Comparison of ENCODE assay signal across 20 cellular contexts in the genomic region with DNA sequence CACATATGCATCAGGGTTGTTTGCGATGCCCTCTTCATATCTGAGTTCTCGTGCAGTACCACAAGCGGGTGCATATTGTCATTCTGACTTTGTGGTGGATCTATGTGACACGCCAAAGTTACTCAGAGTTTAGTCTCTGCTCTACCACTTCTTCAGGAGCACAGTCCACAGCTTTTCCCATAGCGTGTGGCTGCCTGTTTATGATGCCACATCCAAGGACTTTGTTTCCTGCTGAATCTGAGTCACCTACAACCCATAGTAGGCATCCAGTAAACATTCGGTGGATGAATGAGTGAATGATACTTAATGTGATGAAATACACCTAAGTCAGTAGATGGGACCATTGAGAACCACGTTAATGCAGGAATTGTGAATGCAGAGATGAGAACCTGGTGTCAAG. TPM values are rescaled to one million over a fixed set of nuclear protein-coding genes. Genes with fewer than 3 reads are reported as not detected.
"Had no signal": no experiment of that assay in that cellular context is flagged by ENCODE, and none has a peak within 500 bp of the region (broad histone marks: within the 10 kb centered on the region; RNA-seq: fewer than 3 reads in every experiment).

No MANE protein-coding gene starts in this region.

- H3K9me3 ChIP-seq: SK-N-SH had no signal

- H3K4me2 ChIP-seq: SK-N-SH had no signal

- H3K9ac ChIP-seq: SK-N-SH had no signal

- DNase-seq: KBM-7, NCI-H1092, NCI-H1105 treated with DMSO at 0.1 percent for 48 hours, NCI-H1417 treated with DMSO at 0.1 percent for 48 hours, NCI-H146, NCI-H1694 treated with DMSO at 0.1 percent for 48 hours, NCI-H2029, NCI-H2081 treated with DMSO at 0.1 percent for 48 hours, NCI-H2171, NCI-H226, NCI-H446, NCI-H510A, NCI-H524 treated with DMSO at 0.1 percent for 48 hours, NCI-H69, NCI-H774, RPMI8226, SHP77, SK-N-SH had no signal

- FAIRE-seq: RCC 7860 had no signal

RNA-seq across cellular contexts. Expression of a gene that starts 15.0 kb away (rescaled TPM):
- total RNA-seq: MCF 10A had no signal
